In the genomic region with DNA sequence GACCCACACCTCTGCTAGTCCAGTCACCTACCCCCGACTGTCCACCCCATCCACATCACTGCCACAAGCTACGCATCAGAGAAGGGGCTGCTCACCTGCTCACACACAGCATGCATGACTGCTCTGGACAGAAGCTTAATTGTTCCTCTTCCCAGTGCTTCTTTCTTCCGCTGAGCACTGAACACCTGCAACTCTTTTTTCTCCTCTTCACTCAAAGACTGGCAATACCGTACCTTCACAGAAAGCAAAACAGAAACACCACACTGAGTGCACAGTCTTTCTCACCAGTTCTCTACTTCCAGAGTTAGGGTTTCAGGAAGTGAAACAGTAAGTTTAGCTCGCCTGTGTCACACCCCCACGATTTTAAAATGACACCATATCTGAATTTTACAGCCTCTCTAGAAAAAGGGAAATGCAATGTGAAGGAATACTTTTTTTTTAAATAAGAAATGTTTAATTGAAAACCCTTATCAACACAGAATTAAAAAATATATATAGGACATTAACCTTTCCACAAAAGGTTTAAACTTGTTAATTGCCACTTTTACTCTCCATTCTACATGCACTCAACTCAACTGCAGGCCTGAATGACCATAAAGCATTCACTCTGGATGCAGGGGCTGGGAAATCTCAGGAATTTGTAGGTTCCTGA, we compare ENCODE assay signal across 9 cellular contexts.
DNase-seq lines count a peak whose midpoint lies in the region; ATAC-seq, FAIRE-seq and TF ChIP-seq lines count a peak whose summit lies in the region.
"Had no signal": no experiment of that assay in that cellular context is flagged by ENCODE, and none has a peak within 500 bp of the region (broad histone marks: within the 10 kb centered on the region; RNA-seq: fewer than 3 reads in every experiment).

No MANE protein-coding gene starts in this region.

- H3K27ac Mint-ChIP-seq in activated B cell treated with CpG ODN at 0.5 μM for 24 hours = peak overlapping the region; percentile 97

- DNase-seq in activated B cell treated with CpG ODN at 0.5 μM for 24 hours (peak; percentile 37), transverse colon (peak; percentile 13), D721Med (ENCODE audit: insufficient read length, low spot score) (no peak), lower leg skin (ENCODE audit: low spot score in 2 of 2) (no peak)
- DNase-seq in activated CD4-positive, CD25-positive, alpha-beta regulatory T cell (lab: John Stamatoyannopoulos, UW) = no peak

- peaks cover 75% of the 10 kb centered on the region for H3K4me1 Mint-ChIP-seq in activated B cell treated with CpG ODN at 0.5 μM for 24 hours

- FAIRE-seq in D721Med (lab: Jason Lieb, UNC) = no peak
- FAIRE-seq: endometrium had no signal

- H3K9me3 Mint-ChIP-seq in activated B cell treated with CpG ODN at 0.5 μM for 24 hours = no peaks in the 10 kb centered on the region

- no peaks in the 10 kb centered on the region for H3K27me3 ChIP-seq in transverse colon

- POLR2A ChIA-PET in activated B cell treated with CpG ODN at 0.5 μM for 24 hours (lab: Charles Lee) = interaction anchor here (0.6 to 6.1 kb wide), 8 partner anchors 9 to 1388 kb away, joined by 3 to 50 read pairs (median 5); no protein-coding TSS in a partner anchor

- TF ChIP-seq CTCF in activated B cell treated with CpG ODN at 0.5 μM for 24 hours (IDR thresholded peaks at IDR 0.05) = no peak
- no peak for TF ChIP-seq CTCF in transverse colon (IDR thresholded peaks at IDR 0.05)
- TF ChIP-seq CTCF in D721Med (IDR thresholded peaks at IDR 0.05; ENCODE audit: insufficient read depth, missing control alignments) = no peak
- no peak for TF ChIP-seq CTCF in lower leg skin (IDR thresholded peaks at IDR 0.05)

- no peaks in the 10 kb centered on the region for H3K27me3 Mint-ChIP-seq in activated B cell treated with CpG ODN at 0.5 μM for 24 hours

- no peak for TF ChIP-seq EP300 in transverse colon (IDR thresholded peaks at IDR 0.05; ENCODE audit: low read depth)

- no peak for TF ChIP-seq POLR2A in transverse colon (IDR thresholded peaks at IDR 0.05)
- no peak for TF ChIP-seq POLR2A in lower leg skin (IDR thresholded peaks at IDR 0.05)

- 44 to 50% methylated on average over 5 to 6 of the region's 6 CpGs for WGBS in transverse colon (ENCODE audit: low coverage in 1 of 2), 2 donors
- 84 to 86% methylated on average over 6 of the region's 6 CpGs for WGBS in lower leg skin, 2 donors

- peaks cover 0 to 6% (median 0%) of the 10 kb centered on the region in 4 donors for H3K36me3 ChIP-seq in transverse colon

- no peaks in the 10 kb centered on the region for H3K9me3 ChIP-seq in transverse colon

- intact Hi-C loops in activated B cell treated with CpG ODN at 0.5 μM for 24 hours (cut with micrococcal nuclease) (loop anchor here (1.0 to 5.0 kb wide), 4 partner anchors 13 to 322 kb away; partner anchors contain the start of genes PPHLN1 and ZCRB1), transverse colon (cut with DNase I; ENCODE audit: low total_unique reads) (no loop called here), lower leg skin (cut with DNase I; ENCODE audit: low total_unique reads) (no loop called here)

- peak overlapping the region; percentile 73; the same call in 1 of the 2 replicates for H3K4me3 ChIP-seq in GM08714 (ENCODE audit: low read length)
- peak overlapping the region in 1 of 4 donors; percentile 16 for H3K4me3 ChIP-seq in transverse colon
- H3K4me3 ChIP-seq in lower leg skin (ENCODE audit: low read depth, poor library complexity, severe bottlenecking) = no peak overlapping the region

- ATAC-seq in GM19372 (IDR thresholded peaks at IDR 0.05; ENCODE audit: low read depth, unreplicated experiment) (peak; percentile 95), HG03280 (IDR thresholded peaks at IDR 0.05; ENCODE audit: unreplicated experiment) (peak; percentile 98), activated B cell treated with CpG ODN at 0.5 μM for 24 hours (ENCODE audit: low read depth) (peak; percentile 94)

- H3K4me3 Mint-ChIP-seq in activated B cell treated with CpG ODN at 0.5 μM for 24 hours = peak overlapping the region; percentile 87

- H3K36me3 Mint-ChIP-seq in activated B cell treated with CpG ODN at 0.5 μM for 24 hours (ENCODE audit: low read depth) = peaks cover 34% of the 10 kb centered on the region

- H3K27ac ChIP-seq in transverse colon = peak overlapping the region in 2 of 4 donors; percentile 13 to 46

- CTCF ChIA-PET in activated B cell treated with CpG ODN at 0.5 μM for 24 hours (lab: Charles Lee) = interaction anchor here (1.7 to 4.5 kb wide), 3 partner anchors 10 to 98 kb away, joined by 4 to 45 read pairs (median 12); no protein-coding TSS in a partner anchor

- peaks cover 0 to 20% (median 4%) of the 10 kb centered on the region in 4 donors for H3K4me1 ChIP-seq in transverse colon

- in situ Hi-C loops in transverse colon (cut with MboI; ENCODE audit: low pct_ligation_motif_present in 1 of 4, low pct_unique_long_range_greater_than_20kb in 1 of 4, low sequenced_read_pairs in 3 of 4) = no loop called here

Comparison
In these comparisons a context has a peak if more than half of its experiments do, and no peak if none do; other contexts are left out.
1. DNase-seq: peak in activated B cell treated with CpG ODN at 0.5 μM for 24 hours (single experiment) and transverse colon (single experiment); none in D721Med (single experiment), lower leg skin (0 of 2) and activated CD4-positive, CD25-positive, alpha-beta regulatory T cell (0 of 4).
2. Peak in every context shown above with its lines, with median percentiles within 50 percentile points of each other: ATAC-seq.